In the genomic region with DNA sequence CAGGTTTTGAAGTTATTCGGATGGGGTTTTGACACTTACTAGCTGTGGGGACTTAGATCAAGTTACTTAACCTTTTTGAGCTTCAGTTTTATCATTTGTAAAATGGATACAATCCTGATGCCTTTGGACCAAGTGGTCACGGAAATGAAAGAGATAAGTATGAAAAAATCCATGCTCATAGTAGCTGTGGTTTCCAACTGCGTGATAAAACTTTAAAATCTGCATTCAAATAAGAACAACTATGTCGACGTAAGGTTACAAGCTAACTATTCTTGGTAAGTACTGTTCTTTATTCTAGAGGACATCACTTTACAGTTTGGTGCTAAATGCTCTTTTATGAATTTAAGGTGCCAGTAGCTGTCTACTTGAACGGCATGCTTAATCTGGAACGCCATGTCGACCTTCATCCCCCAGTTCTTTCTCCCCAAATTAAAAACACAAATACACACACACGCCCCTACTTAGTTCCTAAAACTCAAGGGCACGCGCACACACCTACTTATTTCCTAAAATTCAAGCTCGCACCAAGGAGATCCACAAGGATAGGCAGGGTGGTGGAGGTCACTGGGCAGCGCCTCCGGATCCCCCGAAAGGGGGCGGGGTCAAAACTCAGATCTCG, we compare ENCODE assay signal across 8 cellular contexts. TPM values are rescaled to one million over a fixed set of nuclear protein-coding genes. Genes with fewer than 3 reads are reported as not detected.
DNase-seq lines count a peak whose midpoint lies in the region; FAIRE-seq and TF ChIP-seq lines count a peak whose summit lies in the region.

No MANE protein-coding gene starts in this region.

- H3K4me1 ChIP-seq in BLaER1: peaks cover 34% of the 10 kb centered on the region
- peaks cover 17% of the 10 kb centered on the region for H3K4me1 ChIP-seq in ectodermal cell (ENCODE audit: control insufficient read depth, insufficient read depth, low read length)

- peaks cover 3% of the 10 kb centered on the region for H3K9me3 Mint-ChIP-seq in nephron

- H3K4me3 Mint-ChIP-seq in nephron: peak overlapping the region; percentile 94 to 97 (median 95)

- peak overlapping the region; percentile 93 to 98 (median 95) for H3K27ac Mint-ChIP-seq in nephron

- 11 to 12% methylated on average over 17 of the region's 17 CpGs for WGBS in ectodermal cell, 2 experiments

- H3K27me3 Mint-ChIP-seq in nephron (ENCODE audit: low read depth): no peaks in the 10 kb centered on the region

- H3K4me2 ChIP-seq in BLaER1: peak overlapping the region; percentile 90

- H3K9me3 ChIP-seq in BLaER1: no peaks in the 10 kb centered on the region
- H3K9me3 ChIP-seq in ectodermal cell (ENCODE audit: control insufficient read depth, low read length): no peaks in the 10 kb centered on the region

- TF ChIP-seq CTCF in nephron (IDR thresholded peaks at IDR 0.05; ENCODE audit: unreplicated experiment in 3 of 3) (no peak), D721Med (IDR thresholded peaks at IDR 0.05; ENCODE audit: insufficient read depth, missing control alignments) (no peak)

- H3K4me1 Mint-ChIP-seq in nephron: peaks cover 33% of the 10 kb centered on the region

- peaks cover 7% of the 10 kb centered on the region for H4K20me1 ChIP-seq in BLaER1

- no peak for FAIRE-seq in D721Med (lab: Jason Lieb, UNC)

- H3K36me3 Mint-ChIP-seq in nephron (ENCODE audit: low read depth): peaks cover 32% of the 10 kb centered on the region

- H3K36me3 ChIP-seq in BLaER1: peaks cover 13% of the 10 kb centered on the region
- peaks cover 15% of the 10 kb centered on the region for H3K36me3 ChIP-seq in ectodermal cell (ENCODE audit: control insufficient read depth, insufficient read depth, low read length)

- H3K27me3 ChIP-seq in BLaER1 (no peaks in the 10 kb centered on the region), ectodermal cell (ENCODE audit: control insufficient read depth, insufficient read depth, low read length, poor library complexity, severe bottlenecking) (no peaks in the 10 kb centered on the region)

- H3K27ac ChIP-seq in BLaER1: peak overlapping the region; percentile 100
- no peak overlapping the region for H3K27ac ChIP-seq in ectodermal cell (ENCODE audit: insufficient read depth, low read depth, low read length, poor library complexity, severe bottlenecking)

- peak overlapping the region; percentile 82 for H3K4me3 ChIP-seq in BLaER1
- H3K4me3 ChIP-seq in ectodermal cell (ENCODE audit: insufficient read depth, low read depth, low read length): peak overlapping the region; percentile 84

- DNase-seq in NAMALWA (ENCODE audit: low spot score) (peak; percentile 31), NCI-H1105 treated with DMSO at 0.1 percent for 48 hours (lab: John Stamatoyannopoulos, UW) (no peak), epidermal melanocyte (ENCODE audit: insufficient read length, low spot score) (no peak), D721Med (ENCODE audit: insufficient read length, low spot score) (no peak)
- DNase-seq in activated CD4-positive, alpha-beta T cell treated with anti-CD3 and anti-CD28 coated beads, Interleukin-2, amount 50 U/mL, for 1 hour: no peak

- peak overlapping the region; percentile 100 for H3K9ac ChIP-seq in BLaER1

RNA-seq across cellular contexts. Expression of a gene that starts 0.5 kb away (rescaled TPM):
- polyA plus RNA-seq in ectodermal cell (2013, experiment 1 of 4): 61.5 TPM
- polyA plus RNA-seq in ectodermal cell (2013, experiment 2 of 4): 64.0 TPM
- 45.2 TPM for polyA plus RNA-seq in ectodermal cell (2013, experiment 3 of 4)
- 51.2 TPM for polyA plus RNA-seq in ectodermal cell (2013, experiment 4 of 4)

RNA-seq across cellular contexts. Expression of a gene that starts 25.5 kb away (rescaled TPM):
- 22.1 TPM for polyA plus RNA-seq in ectodermal cell (2013, experiment 1 of 4)
- polyA plus RNA-seq in ectodermal cell (2013, experiment 2 of 4): 24.6 TPM
- polyA plus RNA-seq in ectodermal cell (2013, experiment 3 of 4): 19.2 TPM
- 22.5 TPM for polyA plus RNA-seq in ectodermal cell (2013, experiment 4 of 4)
